Comparison of ENCODE assay signal across 27 cellular contexts in the genomic region with DNA sequence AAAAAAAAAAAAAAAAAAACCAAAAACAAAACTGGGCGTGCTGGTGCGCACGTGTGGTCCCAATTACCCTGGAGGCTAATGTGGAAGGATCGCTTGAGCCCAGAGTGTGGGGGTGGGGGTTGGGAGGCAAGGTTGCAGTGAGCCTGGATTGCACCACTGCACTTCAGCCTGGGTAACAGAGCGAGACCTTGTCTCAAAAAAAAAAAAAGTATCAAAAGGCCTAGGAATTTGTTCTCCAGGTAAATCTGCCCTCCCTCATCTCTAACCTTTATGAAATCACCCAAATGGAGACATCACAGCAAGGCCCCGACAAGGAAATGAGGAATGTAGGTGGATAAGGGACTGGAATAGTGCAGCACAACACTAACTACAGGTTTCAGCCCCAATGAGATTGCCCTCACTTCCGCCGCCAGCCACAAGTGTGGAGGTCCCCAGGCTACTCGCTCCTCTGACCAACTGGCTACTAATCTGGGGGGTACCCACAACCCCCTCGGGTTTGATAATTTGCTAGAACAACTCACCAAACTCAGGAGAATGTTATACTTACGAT. TPM values are rescaled to one million over a fixed set of nuclear protein-coding genes. Genes with fewer than 3 reads are reported as not detected.
DNase-seq lines count a peak whose midpoint lies in the region; ATAC-seq and TF ChIP-seq lines count a peak whose summit lies in the region.
"Had no signal": no experiment of that assay in that cellular context is flagged by ENCODE, and none has a peak within 500 bp of the region (broad histone marks: within the 10 kb centered on the region; RNA-seq: fewer than 3 reads in every experiment).

No MANE protein-coding gene starts in this region.

- peaks cover 36% of the 10 kb centered on the region for H3K4me1 ChIP-seq in neural progenitor cell

- DNase-seq in activated naive CD4-positive, alpha-beta T cell treated with Interleukin-2 at 50 U/mL for 16 hours, result no peak
- no peak for DNase-seq in neural progenitor cell (ENCODE audit: low spot score)
- DNase-seq in activated CD4-positive, alpha-beta memory T cell treated with anti-CD3 and anti-CD28 coated beads for 36 hours, result no peak
- DNase-seq in activated naive CD8-positive, alpha-beta T cell treated with anti-CD3 and anti-CD28 coated beads for 36 hours, result no peak
- DNase-seq in NCI-H1048 (lab: John Stamatoyannopoulos, UW), result no peak
- DNase-seq: activated CD8-positive, alpha-beta memory T cell treated with anti-CD3 and anti-CD28 coated beads for 24 hours; activated naive CD4-positive, alpha-beta T cell treated with anti-CD3 and anti-CD28 coated beads for 36 hours; activated T-cell treated with anti-CD3 and anti-CD28 coated beads, Interleukin-2, amount 50 U/mL, for 4 hours; EL; HFFc6; MV-4-11; naive thymus-derived CD4-positive, alpha-beta T cell; NCI-H187; NCI-H82; Right ventricle myocardium superior; sigmoid colon; testis had no signal

- peak overlapping the region; percentile 35 for H3K27ac Mint-ChIP-seq in activated naive CD4-positive, alpha-beta T cell treated with anti-CD3 and anti-CD28 coated beads, Interleukin-2, amount 50 U/mL, for 24 hours
- no peak overlapping the region for H3K27ac Mint-ChIP-seq in neural progenitor cell
- no peak overlapping the region for H3K27ac Mint-ChIP-seq in activated CD4-positive, alpha-beta memory T cell treated with anti-CD3 and anti-CD28 coated beads for 36 hours
- no peak overlapping the region for H3K27ac Mint-ChIP-seq in activated naive CD8-positive, alpha-beta T cell treated with anti-CD3 and anti-CD28 coated beads for 36 hours
- H3K27ac Mint-ChIP-seq: activated naive CD4-positive, alpha-beta T cell treated with anti-CD3 and anti-CD28 coated beads for 36 hours; B cell; HFFc6; memory B cell; stimulated activated effector memory CD8-positive, alpha-beta T cell treated with anti-CD3 and anti-CD28 coated beads, Interleukin-12 subunit alpha, Interleukin-12 subunit beta, amount 100 ng/mL, for 72 hours had no signal

- no peak overlapping the region for H3K4me3 Mint-ChIP-seq in activated naive CD4-positive, alpha-beta T cell treated with anti-CD3 and anti-CD28 coated beads, Interleukin-2, amount 50 U/mL, for 24 hours
- H3K4me3 Mint-ChIP-seq in neural progenitor cell, result peak overlapping the region; percentile 38
- no peak overlapping the region for H3K4me3 Mint-ChIP-seq in activated CD4-positive, alpha-beta memory T cell treated with anti-CD3 and anti-CD28 coated beads for 36 hours
- no peak overlapping the region for H3K4me3 Mint-ChIP-seq in activated naive CD8-positive, alpha-beta T cell treated with anti-CD3 and anti-CD28 coated beads for 36 hours
- H3K4me3 Mint-ChIP-seq: activated naive CD4-positive, alpha-beta T cell treated with anti-CD3 and anti-CD28 coated beads for 36 hours; activated T-cell treated with anti-CD3 and anti-CD28 coated beads, Interleukin-2, amount 50 U/mL, for 4 hours; B cell; HFFc6; memory B cell; stimulated activated effector memory CD8-positive, alpha-beta T cell treated with anti-CD3 and anti-CD28 coated beads, Interleukin-12 subunit alpha, Interleukin-12 subunit beta, amount 100 ng/mL, for 72 hours had no signal

- H3F3A ChIP-seq in neural progenitor cell (ENCODE audit: low read depth), result peaks cover 15% of the 10 kb centered on the region

- peak overlapping the region; percentile 63 for H3K4me3 ChIP-seq in iPS-18c (ENCODE audit: insufficient read depth, low read depth, low read length)
- no peak overlapping the region for H3K4me3 ChIP-seq in neural progenitor cell
- H3K4me3 ChIP-seq: ascending aorta, pancreas, sigmoid colon, testis had no signal

- intact Hi-C loops in activated CD4-positive, alpha-beta memory T cell treated with anti-CD3 and anti-CD28 coated beads for 36 hours (cut with micrococcal nuclease), result no loop called here

- H3K27me3 Mint-ChIP-seq in activated naive CD4-positive, alpha-beta T cell treated with anti-CD3 and anti-CD28 coated beads, Interleukin-2, amount 50 U/mL, for 24 hours, result no peaks in the 10 kb centered on the region
- H3K27me3 Mint-ChIP-seq in neural progenitor cell (ENCODE audit: insufficient read depth, low read depth), result peaks cover 11% of the 10 kb centered on the region
- peaks cover 5% of the 10 kb centered on the region for H3K27me3 Mint-ChIP-seq in activated CD4-positive, alpha-beta memory T cell treated with anti-CD3 and anti-CD28 coated beads for 36 hours
- H3K27me3 Mint-ChIP-seq in activated naive CD8-positive, alpha-beta T cell treated with anti-CD3 and anti-CD28 coated beads for 36 hours, result no peaks in the 10 kb centered on the region
- H3K27me3 Mint-ChIP-seq: naive thymus-derived CD4-positive, alpha-beta T cell had no signal

- no peak overlapping the region for H3K9ac ChIP-seq in neural progenitor cell

- POLR2A ChIA-PET in activated CD4-positive, alpha-beta memory T cell treated with anti-CD3 and anti-CD28 coated beads for 36 hours (lab: Charles Lee), result no interaction called here

- TF ChIP-seq CTCF in neural progenitor cell (IDR thresholded peaks at IDR 0.05), result no peak

- H3K36me3 Mint-ChIP-seq in activated naive CD4-positive, alpha-beta T cell treated with anti-CD3 and anti-CD28 coated beads, Interleukin-2, amount 50 U/mL, for 24 hours, result peaks cover 4% of the 10 kb centered on the region
- peaks cover 3% of the 10 kb centered on the region for H3K36me3 Mint-ChIP-seq in neural progenitor cell
- H3K36me3 Mint-ChIP-seq in activated CD4-positive, alpha-beta memory T cell treated with anti-CD3 and anti-CD28 coated beads for 36 hours, result no peaks in the 10 kb centered on the region
- peaks cover under 1% of the 10 kb centered on the region for H3K36me3 Mint-ChIP-seq in activated naive CD8-positive, alpha-beta T cell treated with anti-CD3 and anti-CD28 coated beads for 36 hours
- H3K36me3 Mint-ChIP-seq: stimulated activated effector memory CD8-positive, alpha-beta T cell treated with anti-CD3 and anti-CD28 coated beads, Interleukin-12 subunit alpha, Interleukin-12 subunit beta, amount 100 ng/mL, for 72 hours had no signal

- CTCF ChIA-PET in activated CD4-positive, alpha-beta memory T cell treated with anti-CD3 and anti-CD28 coated beads for 36 hours (lab: Charles Lee), result no interaction called here

- no peak for ATAC-seq in GM18505 (IDR thresholded peaks at IDR 0.05; ENCODE audit: unreplicated experiment)
- ATAC-seq: activated CD4-positive, CD25-positive, alpha-beta regulatory T cell treated with anti-CD3 and anti-CD28 coated beads, Interleukin-2, amount 50 U/mL, for 24 hours; activated T-cell treated with anti-CD3 and anti-CD28 coated beads, Interleukin-2, amount 50 U/mL, for 4 hours; naive thymus-derived CD4-positive, alpha-beta T cell; pancreas; stimulated activated effector memory CD8-positive, alpha-beta T cell treated with anti-CD3 and anti-CD28 coated beads, Interleukin-12 subunit alpha, Interleukin-12 subunit beta, amount 100 ng/mL, for 72 hours had no signal

- peak overlapping the region; percentile 56 for H3K4me2 ChIP-seq in neural progenitor cell

- no peaks in the 10 kb centered on the region for H4K20me1 ChIP-seq in neural progenitor cell (ENCODE audit: low read depth)

- H3K36me3 ChIP-seq in neural progenitor cell, result no peaks in the 10 kb centered on the region
- H3K36me3 ChIP-seq: ascending aorta, pancreas, sigmoid colon had no signal

- peak overlapping the region; percentile 90 for H2AFZ ChIP-seq in neural progenitor cell (replicated peaks)

- no peaks in the 10 kb centered on the region for H3K27me3 ChIP-seq in neural progenitor cell
- H3K27me3 ChIP-seq: ascending aorta, pancreas, sigmoid colon, testis had no signal

- peaks cover 16% of the 10 kb centered on the region for H3K9me3 ChIP-seq in iPS-18c (ENCODE audit: control insufficient read depth, insufficient read depth, low read length)
- no peaks in the 10 kb centered on the region for H3K9me3 ChIP-seq in neural progenitor cell (ENCODE audit: low read depth)
- H3K9me3 ChIP-seq: ascending aorta, pancreas, testis had no signal

- H3K27ac ChIP-seq in neural progenitor cell, result no peak overlapping the region
- H3K27ac ChIP-seq: 22Rv1, ascending aorta, pancreas, sigmoid colon, testis had no signal

- no peaks in the 10 kb centered on the region for H3K79me2 ChIP-seq in neural progenitor cell (ENCODE audit: low read depth)

- no peak for TF ChIP-seq POLR2A in GM18505 (IDR thresholded peaks at IDR 0.05; ENCODE audit: borderline replicate concordance, extremely low read depth, insufficient read depth, insufficient read length)

- peaks cover 29% of the 10 kb centered on the region for H3K4me1 Mint-ChIP-seq in activated naive CD4-positive, alpha-beta T cell treated with anti-CD3 and anti-CD28 coated beads, Interleukin-2, amount 50 U/mL, for 24 hours
- H3K4me1 Mint-ChIP-seq in neural progenitor cell, result peaks cover 39% of the 10 kb centered on the region
- H3K4me1 Mint-ChIP-seq in activated CD4-positive, alpha-beta memory T cell treated with anti-CD3 and anti-CD28 coated beads for 36 hours (ENCODE audit: low read depth), result peaks cover 8% of the 10 kb centered on the region
- peaks cover 17% of the 10 kb centered on the region for H3K4me1 Mint-ChIP-seq in activated naive CD8-positive, alpha-beta T cell treated with anti-CD3 and anti-CD28 coated beads for 36 hours
- H3K4me1 Mint-ChIP-seq: B cell, memory B cell had no signal

- H3K9me3 Mint-ChIP-seq in activated naive CD4-positive, alpha-beta T cell treated with anti-CD3 and anti-CD28 coated beads, Interleukin-2, amount 50 U/mL, for 24 hours, result no peaks in the 10 kb centered on the region
- H3K9me3 Mint-ChIP-seq in neural progenitor cell, result peaks cover 22% of the 10 kb centered on the region
- peaks cover 18% of the 10 kb centered on the region for H3K9me3 Mint-ChIP-seq in activated CD4-positive, alpha-beta memory T cell treated with anti-CD3 and anti-CD28 coated beads for 36 hours
- peaks cover 19% of the 10 kb centered on the region for H3K9me3 Mint-ChIP-seq in activated naive CD8-positive, alpha-beta T cell treated with anti-CD3 and anti-CD28 coated beads for 36 hours

RNA-seq across cellular contexts. Expression of a gene that starts 36.8 kb away (rescaled TPM):
- 85.3 and 234 TPM in 2 replicates for total RNA-seq in neural progenitor cell (ENCODE audit: low replicate concordance)
- 1 to 10 TPM; 8.1 to 8.7 TPM for total RNA-seq in activated CD4-positive, alpha-beta memory T cell treated with anti-CD3 and anti-CD28 coated beads for 36 hours
- total RNA-seq in activated naive CD8-positive, alpha-beta T cell treated with anti-CD3 and anti-CD28 coated beads for 36 hours, result 10 to 100 TPM; 12.0 to 13.7 TPM
